ENCODE assay signal across 8 cellular contexts in genomic region chr2:177392373-177393246, GRCh38. TPM values are rescaled to one million over a fixed set of nuclear protein-coding genes. Genes with fewer than 3 reads are reported as not detected.
DNase-seq lines count a peak whose midpoint lies in the region; ATAC-seq and TF ChIP-seq lines count a peak whose summit lies in the region.

Gene AGPS (plus strand): TSS chr2:177392773. CDS start chr2:177392790, 17 bp downstream.

- POLR2A ChIA-PET in activated CD8-positive, alpha-beta T cell treated with anti-CD3 and anti-CD28 coated beads for 36 hours (lab: Charles Lee) = interaction anchor here (0.5 to 4.1 kb wide), 10 partner anchors 8 to 228 kb away, joined by 3 to 20 read pairs (median 4); partner anchors contain the start of gene NFE2L2

- CTCF ChIA-PET in activated CD8-positive, alpha-beta T cell treated with anti-CD3 and anti-CD28 coated beads for 36 hours (lab: Charles Lee) = interaction anchor here (0.6 to 6.0 kb wide), 20 partner anchors 10 to 1005 kb away, joined by 3 to 31 read pairs (median 4); no protein-coding TSS in a partner anchor

- H3K4me1 ChIP-seq in BE2C = no peaks in the 10 kb centered on the region

- DNase-seq in BE2C = peak; percentile 70
- peak; percentile 89 for DNase-seq in NCI-H748 (lab: John Stamatoyannopoulos, UW; ENCODE audit: unreplicated experiment)
- peak; percentile 88 for DNase-seq in activated CD8-positive, alpha-beta T cell treated with anti-CD3 and anti-CD28 coated beads for 36 hours
- DNase-seq in effector CD8-positive, alpha-beta T cell (lab: John Stamatoyannopoulos, UW) = peak; percentile 45
- peak; percentile 29 to 44 for DNase-seq in memory B cell (ENCODE audit: low spot score in 2 of 2)
- peak; percentile 55 for DNase-seq in stimulated activated CD8-positive, alpha-beta memory T cell treated with anti-CD3 and anti-CD28 coated beads, Interleukin-12 subunit alpha, Interleukin-12 subunit beta, amount 100 ng/mL, for 24 hours (ENCODE audit: extremely low read depth)

- no peaks in the 10 kb centered on the region for H3K9me3 ChIP-seq in BE2C

- intact Hi-C loops in activated CD8-positive, alpha-beta T cell treated with anti-CD3 and anti-CD28 coated beads for 36 hours (cut with micrococcal nuclease) = no loop called here

- no peaks in the 10 kb centered on the region for H3K9me3 Mint-ChIP-seq in activated CD8-positive, alpha-beta T cell treated with anti-CD3 and anti-CD28 coated beads for 36 hours
- H3K9me3 Mint-ChIP-seq in memory B cell = no peaks in the 10 kb centered on the region

- H3K36me3 ChIP-seq in BE2C = no peaks in the 10 kb centered on the region

- H3K4me1 Mint-ChIP-seq in activated CD8-positive, alpha-beta T cell treated with anti-CD3 and anti-CD28 coated beads for 36 hours (ENCODE audit: low read depth) = peaks cover 51% of the 10 kb centered on the region
- peaks cover 36% of the 10 kb centered on the region for H3K4me1 Mint-ChIP-seq in memory B cell

- peak within 1 kb of the TSS; percentile 83 for H3K4me3 ChIP-seq in BE2C (ENCODE audit: low read depth, low read length)

- no peak for TF ChIP-seq CTCF in BE2C (IDR thresholded peaks at IDR 0.05; ENCODE audit: low read depth, low read length)
- peak; percentile 43 for TF ChIP-seq CTCF in activated CD8-positive, alpha-beta T cell treated with anti-CD3 and anti-CD28 coated beads for 36 hours (IDR thresholded peaks at IDR 0.05)

- no peaks in the 10 kb centered on the region for H3K27me3 ChIP-seq in BE2C

- H3K36me3 Mint-ChIP-seq in activated CD8-positive, alpha-beta T cell treated with anti-CD3 and anti-CD28 coated beads for 36 hours (ENCODE audit: low read depth) = peaks cover 30% of the 10 kb centered on the region
- peaks cover 6% of the 10 kb centered on the region for H3K36me3 Mint-ChIP-seq in memory B cell

- peak within 1 kb of the TSS; percentile 95 for H3K4me3 Mint-ChIP-seq in activated CD8-positive, alpha-beta T cell treated with anti-CD3 and anti-CD28 coated beads for 36 hours
- peak within 1 kb of the TSS; percentile 96 for H3K4me3 Mint-ChIP-seq in memory B cell

- ATAC-seq in HG03378 (IDR thresholded peaks at IDR 0.05; ENCODE audit: unreplicated experiment) (peak; percentile 84), memory B cell (ENCODE audit: low read depth) (peak; percentile 89)
- ATAC-seq in activated CD8-positive, alpha-beta T cell treated with anti-CD3 and anti-CD28 coated beads for 36 hours = peak; percentile 96

- TF ChIP-seq POLR2A in GM19099 (IDR thresholded peaks at IDR 0.05; ENCODE audit: extremely low read depth, insufficient read length, low read depth) = peak; percentile 90

- no peaks in the 10 kb centered on the region for H3K27me3 Mint-ChIP-seq in activated CD8-positive, alpha-beta T cell treated with anti-CD3 and anti-CD28 coated beads for 36 hours
- H3K27me3 Mint-ChIP-seq in memory B cell = no peaks in the 10 kb centered on the region

- H3K27ac Mint-ChIP-seq in activated CD8-positive, alpha-beta T cell treated with anti-CD3 and anti-CD28 coated beads for 36 hours = peak within 1 kb of the TSS; percentile 89
- peak within 1 kb of the TSS; percentile 88 for H3K27ac Mint-ChIP-seq in memory B cell

RNA-seq across cellular contexts. Expression of gene AGPS, which starts in this region (rescaled TPM):
- polyA plus RNA-seq in BE2C (2012; ENCODE audit: insufficient read depth, insufficient read length, low read depth) = 30.6 TPM
- 10 to 100 TPM; 55.7 to 58.9 TPM for total RNA-seq in activated CD8-positive, alpha-beta T cell treated with anti-CD3 and anti-CD28 coated beads for 36 hours

Comparison
In these comparisons a context has a peak if more than half of its experiments do, and no peak if none do; other contexts are left out.
1. Peak in every context shown above with its lines: DNase-seq, ATAC-seq and H3K4me3 ChIP-seq.
2. DNase-seq: peak in every context shown above with its lines; median percentile 89 in NCI-H748; 88 in activated CD8-positive, alpha-beta T cell treated with anti-CD3 and anti-CD28 coated beads for 36 hours; 70 in BE2C; 55 in stimulated activated CD8-positive, alpha-beta memory T cell treated with anti-CD3 and anti-CD28 coated beads, Interleukin-12 subunit alpha, Interleukin-12 subunit beta, amount 100 ng/mL, for 24 hours; 45 in effector CD8-positive, alpha-beta T cell; 36 in memory B cell.